Comparison of ENCODE assay signal across 1 cellular context in the genomic region with DNA sequence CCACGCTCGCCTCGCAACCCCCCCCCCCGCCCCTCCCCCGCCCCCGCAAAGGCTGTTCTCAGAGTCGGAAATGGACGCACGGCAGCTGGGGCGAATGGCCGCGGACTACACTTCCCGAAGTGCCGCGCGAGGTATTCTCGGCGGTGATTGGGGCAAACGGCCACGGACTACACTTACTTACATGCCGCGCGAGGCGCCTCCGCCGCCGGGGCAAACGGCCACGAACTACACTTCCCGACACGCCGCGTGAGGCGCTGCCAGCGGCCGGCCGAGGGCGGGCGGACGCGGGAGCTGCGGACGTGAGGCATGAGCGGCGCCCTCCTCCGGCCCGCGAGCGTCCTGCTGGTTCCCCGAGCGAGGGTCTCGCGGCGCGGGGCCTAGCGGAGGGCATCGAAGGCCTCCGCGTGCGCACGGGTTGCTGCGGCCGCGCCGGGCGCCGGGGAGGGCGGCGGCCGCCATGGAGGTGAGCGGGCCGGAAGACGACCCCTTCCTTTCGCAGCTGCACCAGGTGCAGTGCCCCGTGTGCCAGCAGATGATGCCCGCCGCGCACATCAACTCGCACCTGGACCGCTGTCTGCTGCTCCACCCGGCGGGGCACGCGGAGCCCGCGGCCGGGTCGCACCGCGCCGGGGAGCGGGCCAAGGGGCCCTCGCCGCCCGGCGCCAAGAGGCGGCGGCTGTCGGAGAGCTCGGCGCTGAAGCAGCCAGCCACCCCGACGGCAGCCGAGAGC.
TF ChIP-seq lines count a peak whose summit lies in the region.

A gene (plus strand): TSS at position 228 of the 730 bp plus-strand sequence. CDS start 230 bp downstream, at position 458.

TF ChIP-seq in GM12878, 131 proteins besides CTCF, POLR2A, EP300 and RAD21 (continued from another document and continues in another):
- TF ChIP-seq, protein P1, sequence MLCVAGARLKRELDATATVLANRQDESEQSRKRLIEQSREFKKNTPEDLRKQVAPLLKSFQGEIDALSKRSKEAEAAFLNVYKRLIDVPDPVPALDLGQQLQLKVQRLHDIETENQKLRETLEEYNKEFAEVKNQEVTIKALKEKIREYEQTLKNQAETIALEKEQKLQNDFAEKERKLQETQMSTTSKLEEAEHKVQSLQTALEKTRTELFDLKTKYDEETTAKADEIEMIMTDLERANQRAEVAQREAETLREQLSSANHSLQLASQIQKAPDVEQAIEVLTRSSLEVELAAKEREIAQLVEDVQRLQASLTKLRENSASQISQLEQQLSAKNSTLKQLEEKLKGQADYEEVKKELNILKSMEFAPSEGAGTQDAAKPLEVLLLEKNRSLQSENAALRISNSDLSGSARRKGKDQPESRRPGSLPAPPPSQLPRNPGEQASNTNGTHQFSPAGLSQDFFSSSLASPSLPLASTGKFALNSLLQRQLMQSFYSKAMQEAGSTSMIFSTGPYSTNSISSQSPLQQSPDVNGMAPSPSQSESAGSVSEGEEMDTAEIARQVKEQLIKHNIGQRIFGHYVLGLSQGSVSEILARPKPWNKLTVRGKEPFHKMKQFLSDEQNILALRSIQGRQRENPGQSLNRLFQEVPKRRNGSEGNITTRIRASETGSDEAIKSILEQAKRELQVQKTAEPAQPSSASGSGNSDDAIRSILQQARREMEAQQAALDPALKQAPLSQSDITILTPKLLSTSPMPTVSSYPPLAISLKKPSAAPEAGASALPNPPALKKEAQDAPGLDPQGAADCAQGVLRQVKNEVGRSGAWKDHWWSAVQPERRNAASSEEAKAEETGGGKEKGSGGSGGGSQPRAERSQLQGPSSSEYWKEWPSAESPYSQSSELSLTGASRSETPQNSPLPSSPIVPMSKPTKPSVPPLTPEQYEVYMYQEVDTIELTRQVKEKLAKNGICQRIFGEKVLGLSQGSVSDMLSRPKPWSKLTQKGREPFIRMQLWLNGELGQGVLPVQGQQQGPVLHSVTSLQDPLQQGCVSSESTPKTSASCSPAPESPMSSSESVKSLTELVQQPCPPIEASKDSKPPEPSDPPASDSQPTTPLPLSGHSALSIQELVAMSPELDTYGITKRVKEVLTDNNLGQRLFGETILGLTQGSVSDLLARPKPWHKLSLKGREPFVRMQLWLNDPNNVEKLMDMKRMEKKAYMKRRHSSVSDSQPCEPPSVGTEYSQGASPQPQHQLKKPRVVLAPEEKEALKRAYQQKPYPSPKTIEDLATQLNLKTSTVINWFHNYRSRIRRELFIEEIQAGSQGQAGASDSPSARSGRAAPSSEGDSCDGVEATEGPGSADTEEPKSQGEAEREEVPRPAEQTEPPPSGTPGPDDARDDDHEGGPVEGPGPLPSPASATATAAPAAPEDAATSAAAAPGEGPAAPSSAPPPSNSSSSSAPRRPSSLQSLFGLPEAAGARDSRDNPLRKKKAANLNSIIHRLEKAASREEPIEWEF (IDR thresholded peaks at IDR 0.05; ENCODE audit: insufficient replicate concordance, low read depth, low read length) = no peak
- TF ChIP-seq SPI1 (IDR thresholded peaks at IDR 0.05; ENCODE audit: borderline replicate concordance, insufficient read depth, low read depth, low read length) = no peak
- TF ChIP-seq, protein P2, sequence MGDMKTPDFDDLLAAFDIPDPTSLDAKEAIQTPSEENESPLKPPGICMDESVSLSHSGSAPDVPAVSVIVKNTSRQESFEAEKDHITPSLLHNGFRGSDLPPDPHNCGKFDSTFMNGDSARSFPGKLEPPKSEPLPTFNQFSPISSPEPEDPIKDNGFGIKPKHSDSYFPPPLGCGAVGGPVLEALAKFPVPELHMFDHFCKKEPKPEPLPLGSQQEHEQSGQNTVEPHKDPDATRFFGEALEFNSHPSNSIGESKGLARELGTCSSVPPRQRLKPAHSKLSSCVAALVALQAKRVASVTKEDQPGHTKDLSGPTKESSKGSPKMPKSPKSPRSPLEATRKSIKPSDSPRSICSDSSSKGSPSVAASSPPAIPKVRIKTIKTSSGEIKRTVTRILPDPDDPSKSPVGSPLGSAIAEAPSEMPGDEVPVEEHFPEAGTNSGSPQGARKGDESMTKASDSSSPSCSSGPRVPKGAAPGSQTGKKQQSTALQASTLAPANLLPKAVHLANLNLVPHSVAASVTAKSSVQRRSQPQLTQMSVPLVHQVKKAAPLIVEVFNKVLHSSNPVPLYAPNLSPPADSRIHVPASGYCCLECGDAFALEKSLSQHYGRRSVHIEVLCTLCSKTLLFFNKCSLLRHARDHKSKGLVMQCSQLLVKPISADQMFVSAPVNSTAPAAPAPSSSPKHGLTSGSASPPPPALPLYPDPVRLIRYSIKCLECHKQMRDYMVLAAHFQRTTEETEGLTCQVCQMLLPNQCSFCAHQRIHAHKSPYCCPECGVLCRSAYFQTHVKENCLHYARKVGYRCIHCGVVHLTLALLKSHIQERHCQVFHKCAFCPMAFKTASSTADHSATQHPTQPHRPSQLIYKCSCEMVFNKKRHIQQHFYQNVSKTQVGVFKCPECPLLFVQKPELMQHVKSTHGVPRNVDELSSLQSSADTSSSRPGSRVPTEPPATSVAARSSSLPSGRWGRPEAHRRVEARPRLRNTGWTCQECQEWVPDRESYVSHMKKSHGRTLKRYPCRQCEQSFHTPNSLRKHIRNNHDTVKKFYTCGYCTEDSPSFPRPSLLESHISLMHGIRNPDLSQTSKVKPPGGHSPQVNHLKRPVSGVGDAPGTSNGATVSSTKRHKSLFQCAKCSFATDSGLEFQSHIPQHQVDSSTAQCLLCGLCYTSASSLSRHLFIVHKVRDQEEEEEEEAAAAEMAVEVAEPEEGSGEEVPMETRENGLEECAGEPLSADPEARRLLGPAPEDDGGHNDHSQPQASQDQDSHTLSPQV (IDR thresholded peaks at IDR 0.05) = 0 out of 2 replicates have a peak, but pooled peaks have one; percentile 60
- TF ChIP-seq, protein P3, sequence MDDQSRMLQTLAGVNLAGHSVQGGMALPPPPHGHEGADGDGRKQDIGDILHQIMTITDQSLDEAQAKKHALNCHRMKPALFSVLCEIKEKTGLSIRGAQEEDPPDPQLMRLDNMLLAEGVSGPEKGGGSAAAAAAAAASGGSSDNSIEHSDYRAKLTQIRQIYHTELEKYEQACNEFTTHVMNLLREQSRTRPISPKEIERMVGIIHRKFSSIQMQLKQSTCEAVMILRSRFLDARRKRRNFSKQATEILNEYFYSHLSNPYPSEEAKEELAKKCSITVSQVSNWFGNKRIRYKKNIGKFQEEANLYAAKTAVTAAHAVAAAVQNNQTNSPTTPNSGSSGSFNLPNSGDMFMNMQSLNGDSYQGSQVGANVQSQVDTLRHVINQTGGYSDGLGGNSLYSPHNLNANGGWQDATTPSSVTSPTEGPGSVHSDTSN (IDR thresholded peaks at IDR 0.05; ENCODE audit: insufficient replicate concordance, low read depth, low read length) = no peak
- no peak for TF ChIP-seq ATF7 (IDR thresholded peaks at IDR 0.05; ENCODE audit: low read depth)
- no peak for TF ChIP-seq ZNF24 (IDR thresholded peaks at IDR 0.05)
- no peak for TF ChIP-seq ZSCAN29 (IDR thresholded peaks at IDR 0.05)
- no peak for TF ChIP-seq MTA3 (IDR thresholded peaks at IDR 0.05; ENCODE audit: borderline replicate concordance, low read length)
- no peak for TF ChIP-seq MYB (IDR thresholded peaks at IDR 0.05; ENCODE audit: borderline replicate concordance, low read depth, low read length)
- TF ChIP-seq, protein P4, sequence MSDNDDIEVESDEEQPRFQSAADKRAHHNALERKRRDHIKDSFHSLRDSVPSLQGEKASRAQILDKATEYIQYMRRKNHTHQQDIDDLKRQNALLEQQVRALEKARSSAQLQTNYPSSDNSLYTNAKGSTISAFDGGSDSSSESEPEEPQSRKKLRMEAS (IDR thresholded peaks at IDR 0.05; ENCODE audit: low read depth, low read length) = no peak
- TF ChIP-seq PAX5 (IDR thresholded peaks at IDR 0.05; ENCODE audit: borderline replicate concordance, low read depth, low read length) = no peak
- TF ChIP-seq TAF1 (IDR thresholded peaks at IDR 0.05; ENCODE audit: borderline replicate concordance, low read depth, low read length) = no peak
- no peak for TF ChIP-seq EED (IDR thresholded peaks at IDR 0.05; ENCODE audit: low read depth)
- no peak for TF ChIP-seq KLF5 (IDR thresholded peaks at IDR 0.05; ENCODE audit: partially characterized antibody)
- peak; percentile 67 for TF ChIP-seq NR2C1 (IDR thresholded peaks at IDR 0.05)
- TF ChIP-seq KDM1A (IDR thresholded peaks at IDR 0.05; ENCODE audit: borderline replicate concordance) = no peak
- TF ChIP-seq, protein P5, sequence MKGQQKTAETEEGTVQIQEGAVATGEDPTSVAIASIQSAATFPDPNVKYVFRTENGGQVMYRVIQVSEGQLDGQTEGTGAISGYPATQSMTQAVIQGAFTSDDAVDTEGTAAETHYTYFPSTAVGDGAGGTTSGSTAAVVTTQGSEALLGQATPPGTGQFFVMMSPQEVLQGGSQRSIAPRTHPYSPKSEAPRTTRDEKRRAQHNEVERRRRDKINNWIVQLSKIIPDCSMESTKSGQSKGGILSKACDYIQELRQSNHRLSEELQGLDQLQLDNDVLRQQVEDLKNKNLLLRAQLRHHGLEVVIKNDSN (IDR thresholded peaks at IDR 0.05; ENCODE audit: borderline replicate concordance, extremely low read length, insufficient read depth, low read depth, low read length) = no peak
- no peak for TF ChIP-seq STAT3 (IDR thresholded peaks at IDR 0.05; ENCODE audit: low read depth, low read length)
- TF ChIP-seq GATAD2B (conservative IDR thresholded peaks at IDR 0.05; ENCODE audit: low read depth) = peak; percentile 98
- TF ChIP-seq, protein P6, sequence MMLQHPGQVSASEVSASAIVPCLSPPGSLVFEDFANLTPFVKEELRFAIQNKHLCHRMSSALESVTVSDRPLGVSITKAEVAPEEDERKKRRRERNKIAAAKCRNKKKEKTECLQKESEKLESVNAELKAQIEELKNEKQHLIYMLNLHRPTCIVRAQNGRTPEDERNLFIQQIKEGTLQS (IDR thresholded peaks at IDR 0.05; ENCODE audit: borderline replicate concordance, extremely low read depth, low read depth, low read length) = no peak
- no peak; the same call in 2 of the 3 replicates for TF ChIP-seq POU2F2 (IDR thresholded peaks at IDR 0.05; ENCODE audit: borderline replicate concordance, low read depth, low read length)
- TF ChIP-seq POLR2AphosphoS5 (IDR thresholded peaks at IDR 0.05; ENCODE audit: low read length) = no peak
- TF ChIP-seq ZNF384 (IDR thresholded peaks at IDR 0.05; ENCODE audit: borderline replicate concordance, low read depth, low read length) = no peak
- no peak for TF ChIP-seq ASH2L (IDR thresholded peaks at IDR 0.05; ENCODE audit: borderline replicate concordance, low read depth)
- no peak; the same call in 1 of the 2 replicates for TF ChIP-seq ZNF217 (IDR thresholded peaks at IDR 0.05)
- TF ChIP-seq ZNF207 (IDR thresholded peaks at IDR 0.05; ENCODE audit: borderline replicate concordance) = peak; percentile 96
- TF ChIP-seq SMAD1 (IDR thresholded peaks at IDR 0.05; ENCODE audit: low read depth, partially characterized antibody) = no peak
- TF ChIP-seq, protein P7, sequence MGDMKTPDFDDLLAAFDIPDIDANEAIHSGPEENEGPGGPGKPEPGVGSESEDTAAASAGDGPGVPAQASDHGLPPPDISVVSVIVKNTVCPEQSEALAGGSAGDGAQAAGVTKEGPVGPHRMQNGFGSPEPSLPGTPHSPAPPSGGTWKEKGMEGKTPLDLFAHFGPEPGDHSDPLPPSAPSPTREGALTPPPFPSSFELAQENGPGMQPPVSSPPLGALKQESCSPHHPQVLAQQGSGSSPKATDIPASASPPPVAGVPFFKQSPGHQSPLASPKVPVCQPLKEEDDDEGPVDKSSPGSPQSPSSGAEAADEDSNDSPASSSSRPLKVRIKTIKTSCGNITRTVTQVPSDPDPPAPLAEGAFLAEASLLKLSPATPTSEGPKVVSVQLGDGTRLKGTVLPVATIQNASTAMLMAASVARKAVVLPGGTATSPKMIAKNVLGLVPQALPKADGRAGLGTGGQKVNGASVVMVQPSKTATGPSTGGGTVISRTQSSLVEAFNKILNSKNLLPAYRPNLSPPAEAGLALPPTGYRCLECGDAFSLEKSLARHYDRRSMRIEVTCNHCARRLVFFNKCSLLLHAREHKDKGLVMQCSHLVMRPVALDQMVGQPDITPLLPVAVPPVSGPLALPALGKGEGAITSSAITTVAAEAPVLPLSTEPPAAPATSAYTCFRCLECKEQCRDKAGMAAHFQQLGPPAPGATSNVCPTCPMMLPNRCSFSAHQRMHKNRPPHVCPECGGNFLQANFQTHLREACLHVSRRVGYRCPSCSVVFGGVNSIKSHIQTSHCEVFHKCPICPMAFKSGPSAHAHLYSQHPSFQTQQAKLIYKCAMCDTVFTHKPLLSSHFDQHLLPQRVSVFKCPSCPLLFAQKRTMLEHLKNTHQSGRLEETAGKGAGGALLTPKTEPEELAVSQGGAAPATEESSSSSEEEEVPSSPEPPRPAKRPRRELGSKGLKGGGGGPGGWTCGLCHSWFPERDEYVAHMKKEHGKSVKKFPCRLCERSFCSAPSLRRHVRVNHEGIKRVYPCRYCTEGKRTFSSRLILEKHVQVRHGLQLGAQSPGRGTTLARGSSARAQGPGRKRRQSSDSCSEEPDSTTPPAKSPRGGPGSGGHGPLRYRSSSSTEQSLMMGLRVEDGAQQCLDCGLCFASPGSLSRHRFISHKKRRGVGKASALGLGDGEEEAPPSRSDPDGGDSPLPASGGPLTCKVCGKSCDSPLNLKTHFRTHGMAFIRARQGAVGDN (IDR thresholded peaks at IDR 0.05) = peak; percentile 88
- 0 out of 2 replicates have a peak, but pooled peaks have one; percentile 31 for TF ChIP-seq POLR2AphosphoS2 (IDR thresholded peaks at IDR 0.05; ENCODE audit: low read depth, low read length)
- TF ChIP-seq NFXL1 (IDR thresholded peaks at IDR 0.05; ENCODE audit: borderline replicate concordance) = no peak
- peak; percentile 97 for TF ChIP-seq IKZF1 (conservative IDR thresholded peaks at IDR 0.05)
- no peak for TF ChIP-seq ESRRA (IDR thresholded peaks at IDR 0.05; ENCODE audit: low read length)
- TF ChIP-seq BRCA1 (IDR thresholded peaks at IDR 0.05; ENCODE audit: low read depth, low read length) = no peak
- peak; percentile 60 to 91; a peak in 3 of 4 replicates for TF ChIP-seq BHLHE40 (IDR thresholded peaks at IDR 0.05; ENCODE audit: borderline replicate concordance in 1 of 2, low read depth in 2 of 2, low read length in 1 of 2)
- TF ChIP-seq, protein P8, sequence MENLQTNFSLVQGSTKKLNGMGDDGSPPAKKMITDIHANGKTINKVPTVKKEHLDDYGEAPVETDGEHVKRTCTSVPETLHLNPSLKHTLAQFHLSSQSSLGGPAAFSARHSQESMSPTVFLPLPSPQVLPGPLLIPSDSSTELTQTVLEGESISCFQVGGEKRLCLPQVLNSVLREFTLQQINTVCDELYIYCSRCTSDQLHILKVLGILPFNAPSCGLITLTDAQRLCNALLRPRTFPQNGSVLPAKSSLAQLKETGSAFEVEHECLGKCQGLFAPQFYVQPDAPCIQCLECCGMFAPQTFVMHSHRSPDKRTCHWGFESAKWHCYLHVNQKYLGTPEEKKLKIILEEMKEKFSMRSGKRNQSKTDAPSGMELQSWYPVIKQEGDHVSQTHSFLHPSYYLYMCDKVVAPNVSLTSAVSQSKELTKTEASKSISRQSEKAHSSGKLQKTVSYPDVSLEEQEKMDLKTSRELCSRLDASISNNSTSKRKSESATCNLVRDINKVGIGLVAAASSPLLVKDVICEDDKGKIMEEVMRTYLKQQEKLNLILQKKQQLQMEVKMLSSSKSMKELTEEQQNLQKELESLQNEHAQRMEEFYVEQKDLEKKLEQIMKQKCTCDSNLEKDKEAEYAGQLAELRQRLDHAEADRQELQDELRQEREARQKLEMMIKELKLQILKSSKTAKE (IDR thresholded peaks at IDR 0.05; ENCODE audit: low read depth, poor library complexity, severe bottlenecking) = no peak
